Comparison of ENCODE assay signal across 8 cellular contexts in genomic region chr16:71610936-71611871, GRCh38. TPM values are rescaled to one million over a fixed set of nuclear protein-coding genes. Genes with fewer than 3 reads are reported as not detected.
DNase-seq lines count a peak whose midpoint lies in the region; ATAC-seq, FAIRE-seq and TF ChIP-seq lines count a peak whose summit lies in the region.

No MANE protein-coding gene starts in this region.

- H3K23ac ChIP-seq in trophoblast cell (ENCODE audit: low read length), result no peak overlapping the region

- H3K79me2 ChIP-seq in trophoblast cell (ENCODE audit: control insufficient read depth, insufficient read depth, low read length, poor library complexity), result no peaks in the 10 kb centered on the region

- no peak overlapping the region for H4K12ac ChIP-seq in trophoblast cell (ENCODE audit: low read depth, low read length)

- H3K9ac ChIP-seq in HUES48 (ENCODE audit: low read depth, low read length), result no peak overlapping the region
- no peak overlapping the region for H3K9ac ChIP-seq in trophoblast cell (ENCODE audit: low read length)

- no peak overlapping the region for H3K14ac ChIP-seq in trophoblast cell (ENCODE audit: low read length)

- peak overlapping the region; percentile 56 for H4K8ac ChIP-seq in trophoblast cell (ENCODE audit: low read depth, low read length)

- no peak overlapping the region for H2BK5ac ChIP-seq in trophoblast cell (ENCODE audit: low read depth, low read length, poor library complexity)

- H3K4me3 ChIP-seq in HUES48 (ENCODE audit: low read depth, low read length), result peak overlapping the region; percentile 37
- no peak overlapping the region for H3K4me3 ChIP-seq in trophoblast cell (ENCODE audit: low read depth, low read length)

- peak overlapping the region; percentile 20 for H3K4me2 ChIP-seq in trophoblast cell (ENCODE audit: low read length)

- peaks cover 12% of the 10 kb centered on the region for H3K27me3 Mint-ChIP-seq in type B pancreatic cell

- no peak overlapping the region for H3K4ac ChIP-seq in trophoblast cell (ENCODE audit: low read depth, low read length)

- no peaks in the 10 kb centered on the region for H3K9me3 Mint-ChIP-seq in type B pancreatic cell

- H3K18ac ChIP-seq in trophoblast cell (ENCODE audit: low read length), result no peak overlapping the region

- H3K79me1 ChIP-seq in trophoblast cell (ENCODE audit: low read length), result no peaks in the 10 kb centered on the region

- no peak overlapping the region for H2BK12ac ChIP-seq in trophoblast cell (ENCODE audit: low read length)

- DNase-seq in AG20443 (ENCODE audit: low spot score), result peak; percentile 86
- DNase-seq in RPMI7951 (ENCODE audit: low read depth), result peak; percentile 35
- DNase-seq in activated T-helper 9 cell treated with anti-CD3 and anti-CD28 coated beads, Interleukin-2, amount 50 U/mL, for 16 hours (ENCODE audit: low read depth), result peak; percentile 62
- DNase-seq in frontal cortex (ENCODE audit: low spot score in 2 of 2), result peak; percentile 52 to 72
- DNase-seq in trophoblast cell, result peak; percentile 50 to 81
- DNase-seq in type B pancreatic cell (ENCODE audit: extremely low spot score, unreplicated experiment), result peak; percentile 85

- TF ChIP-seq CTCF in type B pancreatic cell (conservative IDR thresholded peaks at IDR 0.05), result peak; percentile 98

- peak; percentile 69 for ATAC-seq in GM19324 (IDR thresholded peaks at IDR 0.05; ENCODE audit: low FRiP score, unreplicated experiment)

- no CpG with 5 or more reads among the region's 19 CpGs for WGBS in trophoblast cell (ENCODE audit: extremely low coverage, insufficient coverage, insufficient read length)

- no peaks in the 10 kb centered on the region for H3K9me3 ChIP-seq in HUES48 (ENCODE audit: control insufficient read depth, insufficient read depth, low read length)
- H3K9me3 ChIP-seq in trophoblast cell (ENCODE audit: insufficient read depth, low read depth, low read length), result no peaks in the 10 kb centered on the region

- no peaks in the 10 kb centered on the region for H3K36me3 Mint-ChIP-seq in type B pancreatic cell

- H4K91ac ChIP-seq in trophoblast cell (ENCODE audit: low read depth, low read length), result no peak overlapping the region

- H3K27ac Mint-ChIP-seq in type B pancreatic cell, result no peak overlapping the region

- H3K27ac ChIP-seq in HUES48 (ENCODE audit: low read depth, low read length), result no peak overlapping the region
- no peak overlapping the region for H3K27ac ChIP-seq in trophoblast cell (ENCODE audit: low read depth, low read length)

- no peaks in the 10 kb centered on the region for H3K4me1 Mint-ChIP-seq in type B pancreatic cell (ENCODE audit: unreplicated experiment)

- H3K27me3 ChIP-seq in HUES48 (ENCODE audit: control insufficient read depth, insufficient read depth, low read length) (no peaks in the 10 kb centered on the region), trophoblast cell (ENCODE audit: insufficient read depth, low read length) (no peaks in the 10 kb centered on the region)

- no peak overlapping the region for H2BK120ac ChIP-seq in trophoblast cell (ENCODE audit: insufficient read depth, low read length, poor library complexity)

- no peaks in the 10 kb centered on the region for H3K36me3 ChIP-seq in HUES48 (ENCODE audit: control insufficient read depth, insufficient read depth, low read length)
- no peaks in the 10 kb centered on the region for H3K36me3 ChIP-seq in trophoblast cell (ENCODE audit: control insufficient read depth in 1 of 2, insufficient read depth in 2 of 2, low read length in 2 of 2)

- H3K4me1 ChIP-seq in HUES48 (ENCODE audit: control insufficient read depth, insufficient read depth, low read length) (peaks cover 10% of the 10 kb centered on the region; the same call in 1 of the 2 replicates), trophoblast cell (ENCODE audit: control insufficient read depth in 1 of 2, insufficient read depth in 2 of 2, low read length in 2 of 2) (peaks cover 4% of the 10 kb centered on the region in 2 experiments)

- peak overlapping the region; percentile 49 for H2AFZ ChIP-seq in trophoblast cell (ENCODE audit: insufficient read depth, low read length, poor library complexity)

- no peak overlapping the region for H2AK5ac ChIP-seq in trophoblast cell (ENCODE audit: low read length)

- FAIRE-seq in frontal cortex (lab: Jason Lieb, UNC), result no peak

- peak overlapping the region; percentile 58 for H3K4me3 Mint-ChIP-seq in type B pancreatic cell

RNA-seq across cellular contexts. Expression of gene MARVELD3, which starts 14.8 kb away (rescaled TPM):
- total RNA-seq in RPMI7951 (2014; rRNA removed; shearing (Covaris generic)), result not detected in 2 replicates
- total RNA-seq in frontal cortex, result not detected
- 13.9 and 14.0 TPM in 2 replicates for polyA plus RNA-seq in trophoblast cell (2013)
- 17.0 and 38.8 TPM in 2 replicates for total RNA-seq in type B pancreatic cell (ENCODE audit: low replicate concordance)

RNA-seq across cellular contexts. Expression of gene TAT, which starts 34.3 kb away (rescaled TPM):
- not detected in 2 replicates for total RNA-seq in RPMI7951 (2014; rRNA removed; shearing (Covaris generic))
- total RNA-seq in frontal cortex (not detected), type B pancreatic cell (ENCODE audit: low replicate concordance) (0.14 TPM in 1 of 2 replicates, not detected in the other)
- 0.04 and 0.06 TPM in 2 replicates for polyA plus RNA-seq in trophoblast cell (2013)

Comparison
In these comparisons a context has a peak if more than half of its experiments do, and no peak if none do; other contexts are left out.
1. DNase-seq: peak in every context shown above with its lines; median percentile 86 in AG20443; 85 in type B pancreatic cell; 66 in trophoblast cell; 62 in activated T-helper 9 cell treated with anti-CD3 and anti-CD28 coated beads, Interleukin-2, amount 50 U/mL, for 16 hours; 62 in frontal cortex; 35 in RPMI7951.
2. RNA of gene MARVELD3, which starts 14.8 kb away (total RNA-seq): 17.0 to 38.8 TPM in type B pancreatic cell; not detected in RPMI7951 and not detected in frontal cortex (single experiment); every median in the first group is over 10 times any median in the second.